Comparison of ENCODE assay signal across 9 cellular contexts in genomic region chr5:54326662-54327145, GRCh38.
"Had no signal": no experiment of that assay in that cellular context is flagged by ENCODE, and none has a peak within 500 bp of the region (broad histone marks: within the 10 kb centered on the region; RNA-seq: fewer than 3 reads in every experiment).

No MANE protein-coding gene starts in this region.

- H3K9ac ChIP-seq: KMS-11 had no signal

- FAIRE-seq: H1, H54, HepG2 had no signal

- ATAC-seq: GM23338, HepG2 had no signal

- H3K4me2 ChIP-seq: GM23338, KMS-11 had no signal

- H3K27ac ChIP-seq: KMS-11 had no signal

- DNase-seq: H9, HCEC 1CT, Karpas-422, KBM-7 had no signal

- H3K4me3 ChIP-seq: GM23338 had no signal
